ENCODE assay signal across 13 cellular contexts in genomic region chr9:88828492-88828974, GRCh38.
"Had no signal": no experiment of that assay in that cellular context is flagged by ENCODE, and none has a peak within 500 bp of the region (broad histone marks: within the 10 kb centered on the region; RNA-seq: fewer than 3 reads in every experiment).

No MANE protein-coding gene starts in this region.

- H3K9me3 ChIP-seq: lower lobe of right lung, psoas muscle, stomach, testis had no signal

- H3K27ac ChIP-seq: lower lobe of right lung, psoas muscle had no signal

- DNase-seq: activated CD4-positive, alpha-beta T cell treated with anti-CD3 and anti-CD28 coated beads, Interleukin-2, amount 50 U/mL, for 1 hour; activated CD4-positive, CD25-positive, alpha-beta regulatory T cell; activated naive CD4-positive, alpha-beta T cell treated with anti-CD3 and anti-CD28 coated beads, Interleukin-2, amount 10 ng/mL, durations not matched to agents 7 days and 5 days; effector memory CD4-positive, alpha-beta T cell; glutamatergic neuron; immature natural killer cell; lower lobe of right lung; midbrain; psoas muscle; SHP77 treated with DMSO at 0.1 percent for 48 hours; stimulated activated CD4-positive, alpha-beta T cell treated with anti-CD3 and anti-CD28 coated beads, Interleukin-12 subunit alpha, Interleukin-12 subunit beta, amount 100 ng/mL, for 4 hours; stomach; testis had no signal

- H3K4me3 ChIP-seq: lower lobe of right lung, psoas muscle, stomach, testis had no signal

- H3K27me3 ChIP-seq: stomach, testis had no signal

- H3K36me3 ChIP-seq: lower lobe of right lung, stomach had no signal

- H3K4me1 ChIP-seq: lower lobe of right lung, psoas muscle had no signal

- ATAC-seq: lower lobe of right lung had no signal
